Comparison of ENCODE assay signal across 20 cellular contexts in genomic region chr20:10641893-10642292, GRCh38. TPM values are rescaled to one million over a fixed set of nuclear protein-coding genes. Genes with fewer than 3 reads are reported as not detected.
A peak's percentile ranks its signal among the peaks of the same experiment; 100 is the strongest.
DNase-seq lines count a peak whose midpoint lies in the region; ATAC-seq and TF ChIP-seq lines count a peak whose summit lies in the region.
"Had no signal": no experiment of that assay in that cellular context is flagged by ENCODE, and none has a peak within 500 bp of the region (broad histone marks: within the 10 kb centered on the region; RNA-seq: fewer than 3 reads in every experiment).

No MANE protein-coding gene starts in this region.

- TF ChIP-seq CTCF in left ventricle myocardium inferior (IDR thresholded peaks at IDR 0.05; ENCODE audit: borderline replicate concordance) (no peak), osteocyte (IDR thresholded peaks at IDR 0.05) (no peak), mesothelial cell of epicardium (IDR thresholded peaks at IDR 0.05; ENCODE audit: unreplicated experiment) (no peak)

- peak overlapping the region; percentile 88 for H3K27ac Mint-ChIP-seq in osteocyte (ENCODE audit: unreplicated experiment)
- no peak overlapping the region for H3K27ac Mint-ChIP-seq in mesothelial cell of epicardium
- H3K27ac Mint-ChIP-seq: CD8-positive, alpha-beta T cell; IgD-negative memory B cell had no signal

- H3K4me1 ChIP-seq in left ventricle myocardium inferior: peaks cover 78% of the 10 kb centered on the region

- ATAC-seq in left cardiac atrium (no peak), GM21786 (IDR thresholded peaks at IDR 0.05; ENCODE audit: unreplicated experiment) (no peak)
- ATAC-seq: CD8-positive, alpha-beta T cell; HCT116 had no signal

- H3K27me3 ChIP-seq in left ventricle myocardium inferior (ENCODE audit: low read depth): no peaks in the 10 kb centered on the region
- H3K27me3 ChIP-seq: BLaER1 treated with 17β-estradiol and CSF1 and Interleukin-3, amounts not matched to agents 10 nM and 100 nM; Peyer's patch; SJSA1 had no signal

- H3K9me3 Mint-ChIP-seq in osteocyte (ENCODE audit: unreplicated experiment) (no peaks in the 10 kb centered on the region), mesothelial cell of epicardium (no peaks in the 10 kb centered on the region)
- H3K9me3 Mint-ChIP-seq: CD8-positive, alpha-beta T cell; IgD-negative memory B cell had no signal

- H3K9me3 ChIP-seq in left ventricle myocardium inferior (replicated peaks): no peaks in the 10 kb centered on the region
- H3K9me3 ChIP-seq: BLaER1 treated with 17β-estradiol and CSF1 and Interleukin-3, amounts not matched to agents 10 nM and 100 nM; Peyer's patch; SJSA1 had no signal

- intact Hi-C loops in left ventricle myocardium inferior (cut with micrococcal nuclease): no loop called here
- intact Hi-C loops in left cardiac atrium (cut with DNase I): no loop called here
- intact Hi-C loops in head of caudate nucleus (cut with DNase I): no loop called here

- H3K27ac ChIP-seq in left ventricle myocardium inferior (replicated peaks): peak overlapping the region; percentile 16
- H3K27ac ChIP-seq in epithelial cell of prostate: peak overlapping the region; percentile 80
- H3K27ac ChIP-seq: BLaER1 treated with 17β-estradiol and CSF1 and Interleukin-3, amounts not matched to agents 10 nM and 100 nM; Peyer's patch; SJSA1 had no signal

- H3K36me3 ChIP-seq in left ventricle myocardium inferior: peaks cover 95% of the 10 kb centered on the region

- no peak for DNase-seq in left ventricle myocardium inferior
- DNase-seq in left cardiac atrium: no peak
- no peak for DNase-seq in epithelial cell of prostate (ENCODE audit: low read depth, low spot score)
- no peak for DNase-seq in osteocyte (ENCODE audit: extremely low spot score, unreplicated experiment)
- no peak for DNase-seq in mesothelial cell of epicardium (ENCODE audit: low spot score in 2 of 2, unreplicated experiment in 2 of 2)
- DNase-seq in head of caudate nucleus: no peak
- DNase-seq: 8988T; CD8-positive, alpha-beta T cell; NCI-H1105; NCI-H146; NCI-H2029; NCI-H226; NCI-H510A treated with DMSO at 0.1 percent for 48 hours; NCI-H774; Peyer's patch had no signal

- peaks cover 94% of the 10 kb centered on the region for H3K4me1 Mint-ChIP-seq in osteocyte (ENCODE audit: unreplicated experiment)
- H3K4me1 Mint-ChIP-seq in mesothelial cell of epicardium: peaks cover 46% of the 10 kb centered on the region
- H3K4me1 Mint-ChIP-seq: IgD-negative memory B cell had no signal

- H3K4me3 Mint-ChIP-seq in osteocyte (ENCODE audit: unreplicated experiment) (no peak overlapping the region), mesothelial cell of epicardium (no peak overlapping the region)
- H3K4me3 Mint-ChIP-seq: CD8-positive, alpha-beta T cell; IgD-negative memory B cell had no signal

- no peak overlapping the region for H3K4me3 ChIP-seq in left ventricle myocardium inferior
- H3K4me3 ChIP-seq: BLaER1 treated with 17β-estradiol and CSF1 and Interleukin-3, amounts not matched to agents 10 nM and 100 nM; Peyer's patch; SJSA1 had no signal

- H3K27me3 Mint-ChIP-seq in osteocyte (ENCODE audit: unreplicated experiment) (no peaks in the 10 kb centered on the region), mesothelial cell of epicardium (ENCODE audit: low read depth) (no peaks in the 10 kb centered on the region)

- peaks cover 81% of the 10 kb centered on the region for H3K36me3 Mint-ChIP-seq in osteocyte (ENCODE audit: unreplicated experiment)
- H3K36me3 Mint-ChIP-seq in mesothelial cell of epicardium: peaks cover 57% of the 10 kb centered on the region
- H3K36me3 Mint-ChIP-seq: CD8-positive, alpha-beta T cell; IgD-negative memory B cell had no signal

RNA-seq across cellular contexts. Expression of gene JAG1, which starts 31.9 kb away (rescaled TPM):
- total RNA-seq in left ventricle myocardium inferior: 20.5 TPM
- 10 to 100 TPM; 32.4 to 42.3 TPM for total RNA-seq in left cardiac atrium
- total RNA-seq in osteocyte: 246 and 254 TPM in 2 replicates
- total RNA-seq in mesothelial cell of epicardium: 70.6 to 74.1 TPM (median 70.9 TPM) in 3 replicates
